In genomic region chr2:119940856-119941255, GRCh38 we compare ENCODE assay signal across 20 cellular contexts.
A peak's percentile ranks its signal among the peaks of the same experiment; 100 is the strongest.
DNase-seq lines count a peak whose midpoint lies in the region; ATAC-seq, FAIRE-seq and TF ChIP-seq lines count a peak whose summit lies in the region.
"Had no signal": no experiment of that assay in that cellular context is flagged by ENCODE, and none has a peak within 500 bp of the region (broad histone marks: within the 10 kb centered on the region; RNA-seq: fewer than 3 reads in every experiment).

No MANE protein-coding gene starts in this region.

- no peak overlapping the region for H3K27ac Mint-ChIP-seq in stimulated activated memory B cell treated with anti-CD40 and anti-IgM and Interleukin-4, amounts not matched to agents 10 μg/mL and 1 μg/mL and 100 μg/mL, for 72 hours
- H3K27ac Mint-ChIP-seq: HFFc6 had no signal

- DNase-seq in AG10803 (ENCODE audit: low read depth) (peak; percentile 13), fibroblast of peridontal ligament (ENCODE audit: extremely low read depth) (peak; percentile 27), COLO668 (lab: John Stamatoyannopoulos, UW; ENCODE audit: unreplicated experiment) (no peak), GM19239 (ENCODE audit: insufficient read length, low spot score) (no peak), foreskin melanocyte (no peak)
- DNase-seq: AML-193, DMS153, DMS79 treated with DMSO at 0.1 percent for 48 hours, EL, HCEC 1CT, HFFc6 had no signal

- FAIRE-seq in TTC549 (lab: Jason Lieb, UNC) = peak; percentile 65
- FAIRE-seq in islet of Langerhans (lab: Jason Lieb, UNC) = peak; percentile 93
- FAIRE-seq in GM19239 (lab: Jason Lieb, UNC) = no peak
- FAIRE-seq: D721Med, G401.6, GM12892, HepG2, HTR-8/SVneo had no signal

- no peak for ATAC-seq in stimulated activated memory B cell treated with anti-CD40 and anti-IgM and Interleukin-4, amounts not matched to agents 10 μg/mL and 1 μg/mL and 100 μg/mL, for 72 hours
- ATAC-seq: HepG2 had no signal

- TF ChIP-seq CTCF in AG10803 (conservative IDR thresholded peaks at IDR 0.05; ENCODE audit: low read length) = no peak

- no peaks in the 10 kb centered on the region for H3K27me3 Mint-ChIP-seq in stimulated activated memory B cell treated with anti-CD40 and anti-IgM and Interleukin-4, amounts not matched to agents 10 μg/mL and 1 μg/mL and 100 μg/mL, for 72 hours

- no peak overlapping the region for H3K4me3 ChIP-seq in AG10803 (ENCODE audit: low read length)
- H3K4me3 ChIP-seq: BLaER1 had no signal

- H3K36me3 Mint-ChIP-seq in stimulated activated memory B cell treated with anti-CD40 and anti-IgM and Interleukin-4, amounts not matched to agents 10 μg/mL and 1 μg/mL and 100 μg/mL, for 72 hours = peaks cover 32% of the 10 kb centered on the region

- H3K4me3 Mint-ChIP-seq in stimulated activated memory B cell treated with anti-CD40 and anti-IgM and Interleukin-4, amounts not matched to agents 10 μg/mL and 1 μg/mL and 100 μg/mL, for 72 hours = no peak overlapping the region
- H3K4me3 Mint-ChIP-seq: HFFc6 had no signal

- H3K4me1 Mint-ChIP-seq in stimulated activated memory B cell treated with anti-CD40 and anti-IgM and Interleukin-4, amounts not matched to agents 10 μg/mL and 1 μg/mL and 100 μg/mL, for 72 hours = peaks cover 14% of the 10 kb centered on the region

- H3K9me3 Mint-ChIP-seq in stimulated activated memory B cell treated with anti-CD40 and anti-IgM and Interleukin-4, amounts not matched to agents 10 μg/mL and 1 μg/mL and 100 μg/mL, for 72 hours = no peaks in the 10 kb centered on the region
- H3K9me3 Mint-ChIP-seq: HFFc6 had no signal

Comparison
In these comparisons a context has a peak if more than half of its experiments do, and no peak if none do; other contexts are left out.
1. DNase-seq: peak in AG10803 (single experiment) and fibroblast of peridontal ligament (single experiment); none in COLO668 (single experiment), GM19239 (single experiment) and foreskin melanocyte (single experiment).